9 cellular contexts compared by ENCODE assay signal in the genomic region with DNA sequence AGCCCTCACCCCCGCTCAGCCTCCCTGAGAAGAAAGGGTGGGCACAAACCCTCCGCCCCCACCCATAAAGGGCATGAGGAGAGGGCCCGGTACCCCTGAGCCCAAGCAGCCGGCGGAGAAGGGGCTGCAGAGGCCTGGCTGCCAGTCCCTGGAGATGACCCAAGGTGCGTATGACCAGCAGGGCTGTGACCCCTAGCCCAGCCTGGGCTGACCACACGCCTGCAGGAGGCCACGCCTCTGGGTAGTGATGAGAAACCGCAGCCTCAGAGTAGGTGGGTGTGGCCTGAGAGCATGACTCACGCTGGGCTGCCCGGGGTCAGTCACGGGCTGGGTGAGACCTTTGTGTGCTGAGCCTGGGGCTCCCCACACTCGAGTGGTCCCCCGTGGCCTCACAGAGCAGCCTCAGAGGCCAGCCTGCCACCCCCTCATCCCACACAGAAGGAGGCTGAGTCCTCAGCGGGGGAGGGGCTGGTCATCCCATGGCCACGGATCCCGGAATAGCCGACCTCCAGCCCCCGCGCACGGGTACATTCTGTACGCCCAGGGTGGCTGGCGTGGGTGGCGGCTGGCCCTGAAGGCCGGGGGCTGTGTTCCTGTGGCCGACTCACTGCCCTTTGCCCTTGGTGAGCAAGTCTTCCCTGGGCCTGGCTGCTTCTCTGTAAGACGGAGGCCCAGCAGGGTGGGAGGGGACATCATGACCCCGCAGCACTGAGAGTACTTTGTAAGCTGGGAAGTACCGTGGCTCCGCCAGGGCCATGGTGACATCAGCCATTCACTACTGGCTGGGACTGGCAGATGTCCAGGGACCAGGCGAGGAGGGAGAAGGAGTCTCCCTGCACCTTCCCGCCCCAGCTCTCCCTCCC.
DNase-seq lines count a peak whose midpoint lies in the region; ATAC-seq, FAIRE-seq and TF ChIP-seq lines count a peak whose summit lies in the region.
"Had no signal": no experiment of that assay in that cellular context is flagged by ENCODE, and none has a peak within 500 bp of the region (broad histone marks: within the 10 kb centered on the region; RNA-seq: fewer than 3 reads in every experiment).

No MANE protein-coding gene starts in this region.

- intact Hi-C loops in head of caudate nucleus (cut with DNase I) = no loop called here
- intact Hi-C loops in ovary (cut with DNase I) = no loop called here

- no peaks in the 10 kb centered on the region for H3K9me3 Mint-ChIP-seq in activated T-helper 17 cell treated with anti-CD3 and anti-CD28 coated beads, Interleukin-2, amount 50 U/mL, for 72 hours

- DNase-seq in C1 segment of cervical spinal cord (lab: John Stamatoyannopoulos, UW) (peak in 13 of 14 donors; percentile 49 to 98 (median 86)), HTR-8/SVneo (ENCODE audit: insufficient read length, low spot score) (peak; percentile 93), head of caudate nucleus (peak; percentile 84 to 97 (median 92)), ovary (peak; percentile 92 to 97 (median 95)), OCI-M2 (lab: John Stamatoyannopoulos, UW; ENCODE audit: unreplicated experiment) (no peak), NCI-H1930 (lab: John Stamatoyannopoulos, UW) (no peak), DMS114 treated with DMSO at 0.1 percent for 48 hours (lab: John Stamatoyannopoulos, UW; ENCODE audit: unreplicated experiment) (no peak)

- TF ChIP-seq POLR2A in ovary (IDR thresholded peaks at IDR 0.05) = peak; percentile 33

- no peak for TF ChIP-seq CTCF in ovary (IDR thresholded peaks at IDR 0.05)

- H3K27ac ChIP-seq in ovary = peak overlapping the region; percentile 89 to 98

- no peak overlapping the region for H3K27ac Mint-ChIP-seq in activated T-helper 17 cell treated with anti-CD3 and anti-CD28 coated beads, Interleukin-2, amount 50 U/mL, for 72 hours

- no peaks in the 10 kb centered on the region for H3K36me3 ChIP-seq in ovary
- H3K36me3 ChIP-seq: HAP-1 had no signal

- peak overlapping the region; percentile 16 for H3K4me3 ChIP-seq in ovary
- H3K4me3 ChIP-seq: HAP-1 had no signal

- no peaks in the 10 kb centered on the region for H3K36me3 Mint-ChIP-seq in activated T-helper 17 cell treated with anti-CD3 and anti-CD28 coated beads, Interleukin-2, amount 50 U/mL, for 72 hours (ENCODE audit: low read depth)

- TF ChIP-seq EP300 in ovary (IDR thresholded peaks at IDR 0.05) = peak; percentile 95

- peak; percentile 99 for FAIRE-seq in HTR-8/SVneo (lab: Jason Lieb, UNC)

- ATAC-seq in activated T-helper 17 cell treated with anti-CD3 and anti-CD28 coated beads, Interleukin-2, amount 50 U/mL, for 72 hours (replicated peaks) = peak; percentile 72

- no peak overlapping the region for H3K4me3 Mint-ChIP-seq in activated T-helper 17 cell treated with anti-CD3 and anti-CD28 coated beads, Interleukin-2, amount 50 U/mL, for 72 hours

- H3K9me3 ChIP-seq in ovary = no peaks in the 10 kb centered on the region
- H3K9me3 ChIP-seq: HAP-1 had no signal

- peaks cover 19% of the 10 kb centered on the region for H3K4me1 ChIP-seq in ovary (ENCODE audit: insufficient read depth)
- H3K4me1 ChIP-seq: HAP-1 had no signal

- no peaks in the 10 kb centered on the region for H3K4me1 Mint-ChIP-seq in activated T-helper 17 cell treated with anti-CD3 and anti-CD28 coated beads, Interleukin-2, amount 50 U/mL, for 72 hours

- H3K27me3 Mint-ChIP-seq in activated T-helper 17 cell treated with anti-CD3 and anti-CD28 coated beads, Interleukin-2, amount 50 U/mL, for 72 hours = peaks cover 14% of the 10 kb centered on the region

- 13 to 14% (median 13%) methylated on average over 24 to 32 of the region's 32 CpGs for WGBS in ovary, 3 donors

- H3K27me3 ChIP-seq in ovary = no peaks in the 10 kb centered on the region

Comparison
In these comparisons a context has a peak if more than half of its experiments do, and no peak if none do; other contexts are left out.
1. DNase-seq: peak in C1 segment of cervical spinal cord (13 of 14), HTR-8/SVneo (single experiment), head of caudate nucleus (42 of 42) and ovary (5 of 5); none in OCI-M2 (single experiment), NCI-H1930 (0 of 2) and DMS114 treated with DMSO at 0.1 percent for 48 hours (single experiment).